8 cellular contexts compared by ENCODE assay signal in the genomic region with DNA sequence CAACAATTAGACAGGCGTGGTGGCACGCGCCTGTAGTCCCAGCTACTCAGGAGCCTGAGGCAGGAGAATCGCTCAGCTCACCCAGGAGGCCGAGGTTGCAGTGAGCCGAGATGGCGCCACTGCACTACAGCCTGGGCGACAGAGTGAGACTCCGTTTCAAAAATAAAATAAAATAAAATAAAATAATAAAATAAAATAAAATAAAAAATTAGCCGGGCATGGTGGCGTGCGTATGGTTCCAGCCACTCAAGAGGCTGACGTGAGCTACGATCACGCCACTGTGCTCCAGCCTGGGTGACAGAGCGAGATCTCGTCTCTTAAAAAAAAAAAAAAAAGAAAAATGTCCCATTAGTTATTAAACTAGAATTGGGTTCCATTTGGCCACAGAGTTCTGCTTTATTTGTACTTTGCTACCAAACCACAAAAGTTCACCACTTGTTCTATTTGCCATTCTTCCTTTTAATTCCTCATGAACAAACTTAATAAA. TPM values are rescaled to one million over a fixed set of nuclear protein-coding genes. Genes with fewer than 3 reads are reported as not detected.
A peak's percentile ranks its signal among the peaks of the same experiment; 100 is the strongest.
DNase-seq lines count a peak whose midpoint lies in the region; ATAC-seq, FAIRE-seq and TF ChIP-seq lines count a peak whose summit lies in the region.

No MANE protein-coding gene starts in this region.

- H3K36me3 Mint-ChIP-seq in activated CD8-positive, alpha-beta T cell treated with anti-CD3 and anti-CD28 coated beads for 36 hours (ENCODE audit: low read depth) = peaks cover 19% of the 10 kb centered on the region
- no peaks in the 10 kb centered on the region for H3K36me3 Mint-ChIP-seq in glutamatergic neuron (ENCODE audit: unreplicated experiment)

- DNase-seq in HFF-Myc (ENCODE audit: extremely low read depth, low read depth) (no peak), glutamatergic neuron (no peak), spleen (peak; percentile 79), GM19239 (ENCODE audit: insufficient read length, low spot score) (no peak), inferior parietal cortex (ENCODE audit: extremely low spot score) (no peak)
- peak; percentile 59 for DNase-seq in activated CD8-positive, alpha-beta T cell treated with anti-CD3 and anti-CD28 coated beads for 36 hours

- H3K27me3 Mint-ChIP-seq in activated CD8-positive, alpha-beta T cell treated with anti-CD3 and anti-CD28 coated beads for 36 hours = no peaks in the 10 kb centered on the region
- peaks cover 2% of the 10 kb centered on the region for H3K27me3 Mint-ChIP-seq in glutamatergic neuron (ENCODE audit: unreplicated experiment)

- no peak for TF ChIP-seq CTCF in HFF-Myc (IDR thresholded peaks at IDR 0.05; ENCODE audit: low read depth, low read length, missing control alignments)
- TF ChIP-seq CTCF in activated CD8-positive, alpha-beta T cell treated with anti-CD3 and anti-CD28 coated beads for 36 hours (IDR thresholded peaks at IDR 0.05) = no peak
- TF ChIP-seq CTCF in glutamatergic neuron (IDR thresholded peaks at IDR 0.05; ENCODE audit: partially characterized antibody, unreplicated experiment) = no peak
- TF ChIP-seq CTCF in spleen (IDR thresholded peaks at IDR 0.05 in 8 of 11, conservative IDR thresholded peaks at IDR 0.05 in 3 of 11) = no peak

- no peaks in the 10 kb centered on the region for H3K27me3 ChIP-seq in spleen (replicated peaks in 1 of 7)

- peaks cover 48% of the 10 kb centered on the region for H3K4me1 Mint-ChIP-seq in activated CD8-positive, alpha-beta T cell treated with anti-CD3 and anti-CD28 coated beads for 36 hours (ENCODE audit: low read depth)
- peaks cover 8% of the 10 kb centered on the region for H3K4me1 Mint-ChIP-seq in glutamatergic neuron (ENCODE audit: low read depth, unreplicated experiment)

- no peak for TF ChIP-seq POLR2A in spleen (IDR thresholded peaks at IDR 0.05)
- TF ChIP-seq POLR2A in GM18505 (IDR thresholded peaks at IDR 0.05; ENCODE audit: borderline replicate concordance, extremely low read depth, insufficient read depth, insufficient read length) = no peak

- H3K4me3 Mint-ChIP-seq in activated CD8-positive, alpha-beta T cell treated with anti-CD3 and anti-CD28 coated beads for 36 hours = peak overlapping the region; percentile 79
- H3K4me3 Mint-ChIP-seq in glutamatergic neuron (ENCODE audit: unreplicated experiment) = peak overlapping the region; percentile 95

- POLR2A ChIA-PET in activated CD8-positive, alpha-beta T cell treated with anti-CD3 and anti-CD28 coated beads for 36 hours (lab: Charles Lee) = interaction anchor here (0.9 to 2.2 kb wide), 13 partner anchors 10 to 71 kb away, joined by 3 to 13 read pairs (median 4); no protein-coding TSS in a partner anchor

- intact Hi-C loops in activated CD8-positive, alpha-beta T cell treated with anti-CD3 and anti-CD28 coated beads for 36 hours (cut with micrococcal nuclease) = no loop called here
- intact Hi-C loops in spleen (cut with DNase I; ENCODE audit: low total_unique reads) = loop anchor here (5.0 kb wide), 1 partner anchor 34 kb away; no protein-coding TSS in a partner anchor

- H3K9me3 Mint-ChIP-seq in activated CD8-positive, alpha-beta T cell treated with anti-CD3 and anti-CD28 coated beads for 36 hours = no peaks in the 10 kb centered on the region
- peaks cover 4% of the 10 kb centered on the region for H3K9me3 Mint-ChIP-seq in glutamatergic neuron (ENCODE audit: unreplicated experiment)

- no peak for FAIRE-seq in GM19239 (lab: Jason Lieb, UNC)

- H3K4me1 ChIP-seq in spleen = peaks cover 57 to 89% (median 73%) of the 10 kb centered on the region in 6 donors

- H3K27ac Mint-ChIP-seq in activated CD8-positive, alpha-beta T cell treated with anti-CD3 and anti-CD28 coated beads for 36 hours = peak overlapping the region; percentile 99
- peak overlapping the region; percentile 73 for H3K27ac Mint-ChIP-seq in glutamatergic neuron (ENCODE audit: unreplicated experiment)

- H3K27ac ChIP-seq in spleen = peak overlapping the region; percentile 86 to 99 (median 98)

- H3K4me3 ChIP-seq in HFF-Myc (replicated peaks; ENCODE audit: low read depth, low read length) (peak overlapping the region; percentile 69), spleen (peak overlapping the region; percentile 67 to 94 (median 83))

- CTCF ChIA-PET in activated CD8-positive, alpha-beta T cell treated with anti-CD3 and anti-CD28 coated beads for 36 hours (lab: Charles Lee) = interaction anchor here (1.0 to 1.6 kb wide), 5 partner anchors 10 to 46 kb away, joined by 3 to 7 read pairs (median 4); no protein-coding TSS in a partner anchor

- ATAC-seq in activated CD8-positive, alpha-beta T cell treated with anti-CD3 and anti-CD28 coated beads for 36 hours = no peak
- ATAC-seq in HG03457 (IDR thresholded peaks at IDR 0.05; ENCODE audit: unreplicated experiment) (no peak), GM18505 (IDR thresholded peaks at IDR 0.05; ENCODE audit: unreplicated experiment) (no peak)

- H3K36me3 ChIP-seq in spleen = no peaks in the 10 kb centered on the region

- WGBS in spleen, 5 donors = 28 to 44% (median 35%) methylated on average over 17 of the region's 17 CpGs

- no peaks in the 10 kb centered on the region for H3K9me3 ChIP-seq in spleen

RNA-seq across cellular contexts. Expression of gene CYTH1, which starts 1.2 kb away (rescaled TPM):
- total RNA-seq in activated CD8-positive, alpha-beta T cell treated with anti-CD3 and anti-CD28 coated beads for 36 hours = 10 to 100 TPM; 95.1 to 96.0 TPM
- total RNA-seq in glutamatergic neuron (ENCODE audit: unreplicated experiment) (57.2 TPM), spleen (100 to 1,000 TPM; 119 to 169 (median 138) TPM)
- 100 to 1,000 TPM in 1 of 3 donors, 10 to 100 TPM in 2; 66.9 to 102 (median 79.4) TPM for polyA plus RNA-seq in spleen

RNA-seq across cellular contexts. Expression of gene USP36, which starts 59.7 kb away (rescaled TPM):
- total RNA-seq in activated CD8-positive, alpha-beta T cell treated with anti-CD3 and anti-CD28 coated beads for 36 hours = 10 to 100 TPM; 86.3 to 93.2 TPM
- total RNA-seq in glutamatergic neuron (ENCODE audit: unreplicated experiment) (45.3 TPM), spleen (10 to 100 TPM; 38.0 to 95.0 (median 60.1) TPM)
- polyA plus RNA-seq in spleen = 10 to 100 TPM; 13.4 to 26.1 (median 25.0) TPM

Comparison
In these comparisons a context has a peak if more than half of its experiments do, and no peak if none do; other contexts are left out.
1. DNase-seq: peak in activated CD8-positive, alpha-beta T cell treated with anti-CD3 and anti-CD28 coated beads for 36 hours (single experiment) and spleen (single experiment); none in HFF-Myc (single experiment), glutamatergic neuron (single experiment), GM19239 (single experiment) and inferior parietal cortex (single experiment).